ENCODE assay signal across 8 cellular contexts in genomic region chr15:99755692-99756409, GRCh38. TPM values are rescaled to one million over a fixed set of nuclear protein-coding genes. Genes with fewer than 3 reads are reported as not detected.
DNase-seq lines count a peak whose midpoint lies in the region; ATAC-seq and TF ChIP-seq lines count a peak whose summit lies in the region.

No MANE protein-coding gene starts in this region.

- 7 to 11% (median 10%) methylated on average over 7 of the region's 7 CpGs for whole genome bisulfite sequencing in psoas muscle, 3 donors

- POLR2A ChIA-PET in OCI-LY7 (lab: Charles Lee) = interaction anchor here (1.1 kb wide), 1 partner anchor 37 kb away, joined by 3 read pairs; no protein-coding TSS in a partner anchor

- H2AFZ ChIP-seq in OCI-LY7 (ENCODE audit: low read length) = no peak overlapping the region

- H3K27ac ChIP-seq in OCI-LY7 (ENCODE audit: low read depth, low read length, poor library complexity, severe bottlenecking) = no peak overlapping the region
- no peak overlapping the region for H3K27ac ChIP-seq in cardiac muscle cell
- no peak overlapping the region for H3K27ac ChIP-seq in psoas muscle

- BruUV-seq in OCI-LY7 (replicated peaks; lab: Mats Ljungman, UMichigan) = no TSS peak

- ATAC-seq in GM21825 (IDR thresholded peaks at IDR 0.05; ENCODE audit: unreplicated experiment) (peak; percentile 91), psoas muscle (peak; percentile 82 to 95 (median 86))

- TF ChIP-seq RAD21 in Ishikawa (IDR thresholded peaks at IDR 0.05; ENCODE audit: low read depth) = peak; percentile 95

- H3K36me3 ChIP-seq in OCI-LY7 (ENCODE audit: insufficient read depth, low read length) = no peaks in the 10 kb centered on the region
- H3K36me3 ChIP-seq in cardiac muscle cell = no peaks in the 10 kb centered on the region
- H3K36me3 ChIP-seq in psoas muscle (ENCODE audit: insufficient read depth in 1 of 2, low read depth in 1 of 2) = no peaks in the 10 kb centered on the region

- TF ChIP-seq CTCF in OCI-LY7 (conservative IDR thresholded peaks at IDR 0.05; ENCODE audit: low read length) = peak; percentile 92
- peak; percentile 83 for TF ChIP-seq CTCF in cardiac muscle cell (IDR thresholded peaks at IDR 0.05; ENCODE audit: low read depth, low read length)
- peak; percentile 84 for TF ChIP-seq CTCF in psoas muscle (IDR thresholded peaks at IDR 0.05)

- no peak overlapping the region for H3K4me2 ChIP-seq in OCI-LY7 (ENCODE audit: low read length)

- H4K20me1 ChIP-seq in OCI-LY7 (ENCODE audit: insufficient read depth, low read length) = no peaks in the 10 kb centered on the region

- H3K4me1 ChIP-seq in OCI-LY7 (ENCODE audit: insufficient read depth, low read length, poor library complexity, severe bottlenecking) (no peaks in the 10 kb centered on the region), cardiac muscle cell (ENCODE audit: low read depth) (peaks cover 3% of the 10 kb centered on the region), psoas muscle (no peaks in the 10 kb centered on the region)

- no peaks in the 10 kb centered on the region for H3K79me2 ChIP-seq in OCI-LY7 (ENCODE audit: insufficient read depth, low read depth, low read length)

- CTCF ChIA-PET in OCI-LY7 (lab: Charles Lee; ENCODE audit: unreplicated experiment) = no interaction called here

- H3K4me3 ChIP-seq in OCI-LY7 (ENCODE audit: low read depth, low read length, poor library complexity, severe bottlenecking) (no peak overlapping the region), cardiac muscle cell (no peak overlapping the region), psoas muscle (no peak overlapping the region)

- intact Hi-C loops in OCI-LY7 (cut with micrococcal nuclease; ENCODE audit: unreplicated experiment) (loop anchor here (5.0 kb wide), 1 partner anchor 484 kb away; no protein-coding TSS in a partner anchor), psoas muscle (cut with DNase I) (loop anchor here (5.0 kb wide), 3 partner anchors 469 to 484 kb away; no protein-coding TSS in a partner anchor)

- no peaks in the 10 kb centered on the region for H3K27me3 ChIP-seq in cardiac muscle cell
- no peaks in the 10 kb centered on the region for H3K27me3 ChIP-seq in psoas muscle (ENCODE audit: insufficient read depth in 3 of 3, low read length in 2 of 3)

- peak; percentile 46 for DNase-seq in NCI-H2107 treated with DMSO at 0.1 percent for 48 hours (lab: John Stamatoyannopoulos, UW; ENCODE audit: unreplicated experiment)
- no peak for DNase-seq in NCI-H2107 (lab: John Stamatoyannopoulos, UW)
- DNase-seq in OCI-LY7 (ENCODE audit: low spot score) = peak; percentile 66
- peak; percentile 25 for DNase-seq in activated naive CD4-positive, alpha-beta T cell treated with anti-CD3 and anti-CD28 coated beads, Interleukin-2, amount 50 U/mL, for 16 hours
- DNase-seq in cardiac muscle cell (ENCODE audit: low read depth in 1 of 2, low spot score in 1 of 2) = peak; percentile 80 to 82
- DNase-seq in psoas muscle = peak; percentile 35 to 66

- no peak for TF ChIP-seq EP300 in Ishikawa (IDR thresholded peaks at IDR 0.05; ENCODE audit: borderline replicate concordance)

- no peaks in the 10 kb centered on the region for H3K9me2 ChIP-seq in OCI-LY7 (ENCODE audit: insufficient read depth, low read length)

- H3K9me3 ChIP-seq in OCI-LY7 (ENCODE audit: low read length) = no peaks in the 10 kb centered on the region
- H3K9me3 ChIP-seq in cardiac muscle cell (ENCODE audit: low read depth) = no peaks in the 10 kb centered on the region
- H3K9me3 ChIP-seq in psoas muscle = no peaks in the 10 kb centered on the region

TF ChIP-seq in Ishikawa, 13 proteins besides CTCF, POLR2A, EP300 and RAD21:
- no peak for TF ChIP-seq TCF12 (IDR thresholded peaks at IDR 0.05; ENCODE audit: low read depth)
- no peak for TF ChIP-seq YY1 (IDR thresholded peaks at IDR 0.05; ENCODE audit: low read depth)
- no peak for TF ChIP-seq NFIC (IDR thresholded peaks at IDR 0.05)

RNA-seq across cellular contexts. Expression of gene LYSMD4, which starts 22.6 kb away (rescaled TPM):
- total RNA-seq in OCI-LY7 (2014; rRNA removed; shearing (Covaris generic)) = 6.5 and 7.0 TPM in 2 replicates
- total RNA-seq in OCI-LY7 (2022) = 7.7 and 9.4 TPM in 2 replicates
- 21.2 and 21.9 TPM in 2 replicates for total RNA-seq in cardiac muscle cell
- polyA plus RNA-seq in cardiac muscle cell = 24.0 and 24.4 TPM in 2 replicates
- total RNA-seq in psoas muscle = 1 to 10 TPM; 3.6 to 9.5 (median 7.4) TPM
- polyA plus RNA-seq in psoas muscle = 10 to 100 TPM in 1 of 3 donors, 1 to 10 TPM in 2; 5.6 to 13.5 (median 5.8) TPM
